19 cellular contexts compared by ENCODE assay signal in genomic region chr11:79066456-79067354, GRCh38.
A peak's percentile ranks its signal among the peaks of the same experiment; 100 is the strongest.
DNase-seq lines count a peak whose midpoint lies in the region; ATAC-seq, FAIRE-seq and TF ChIP-seq lines count a peak whose summit lies in the region.
"Had no signal": no experiment of that assay in that cellular context is flagged by ENCODE, and none has a peak within 500 bp of the region (broad histone marks: within the 10 kb centered on the region; RNA-seq: fewer than 3 reads in every experiment).

No MANE protein-coding gene starts in this region.

- no peak for ATAC-seq in left ventricle myocardium superior
- no peak for ATAC-seq in naive thymus-derived CD8-positive, alpha-beta T cell
- ATAC-seq: activated CD8-positive, alpha-beta memory T cell treated with anti-CD3 and anti-CD28 coated beads, Interleukin-2, amount 10 ng/mL, durations not matched to agents 7 days and 5 days; stimulated activated naive CD8-positive, alpha-beta T cell treated with anti-CD3 and anti-CD28 coated beads, Interleukin-15, amount 100 ng/mL, for 72 hours; T-cell had no signal

- no peaks in the 10 kb centered on the region for H3K9me3 ChIP-seq in cardiac muscle cell (ENCODE audit: low read depth)
- H3K9me3 ChIP-seq: ovary, Peyer's patch had no signal

- H3K4me1 ChIP-seq in cardiac muscle cell (ENCODE audit: low read depth): peaks cover 6% of the 10 kb centered on the region
- H3K4me1 ChIP-seq: Peyer's patch had no signal

- no peak overlapping the region for H3K27ac Mint-ChIP-seq in naive thymus-derived CD8-positive, alpha-beta T cell
- H3K27ac Mint-ChIP-seq in activated T-helper 2 cell treated with anti-CD3 and anti-CD28 coated beads, Interferon-gamma antibody, Interleukin-2, Interleukin-4, amounts not matched to agents 10 μg/mL and 5 μg/mL and 100 μg/mL, durations not matched to agents 14 hours and 24 hours and 36 hours: no peak overlapping the region
- H3K27ac Mint-ChIP-seq: activated CD8-positive, alpha-beta memory T cell treated with anti-CD3 and anti-CD28 coated beads, Interleukin-2, amount 10 ng/mL, durations not matched to agents 7 days and 5 days; stimulated activated naive CD8-positive, alpha-beta T cell treated with anti-CD3 and anti-CD28 coated beads, Interleukin-15, amount 100 ng/mL, for 72 hours; T-cell had no signal

- DNase-seq in cardiac muscle cell (ENCODE audit: low read depth in 1 of 2, low spot score in 1 of 2) (peak; percentile 43 to 51), left ventricle myocardium superior (no peak), ecto neural progenitor cell (ENCODE audit: low spot score) (peak; percentile 71), middle frontal gyrus (ENCODE audit: extremely low spot score, low spot score) (peak; percentile 5), RCC 7860 (ENCODE audit: low spot score) (no peak), GF-D8 (lab: John Stamatoyannopoulos, UW) (no peak)
- DNase-seq in naive thymus-derived CD8-positive, alpha-beta T cell: no peak
- DNase-seq in activated T-helper 2 cell treated with anti-CD3 and anti-CD28 coated beads, Interferon-gamma antibody, Interleukin-2, Interleukin-4, amounts not matched to agents 10 μg/mL and 5 μg/mL and 100 μg/mL, durations not matched to agents 14 hours and 24 hours and 36 hours (ENCODE audit: low spot score): no peak
- DNase-seq: activated CD4-positive, CD25-positive, alpha-beta regulatory T cell; activated CD8-positive, alpha-beta memory T cell treated with anti-CD3 and anti-CD28 coated beads, Interleukin-2, amount 10 ng/mL, durations not matched to agents 7 days and 5 days; activated naive CD4-positive, alpha-beta T cell; CD4-positive, CD25-positive, alpha-beta regulatory T cell; effector memory CD4-positive, alpha-beta T cell; NCI-H2029; ovary; Peyer's patch; stimulated activated CD4-positive, alpha-beta T cell treated with anti-CD3 and anti-CD28 coated beads, Interleukin-12 subunit alpha, Interleukin-12 subunit beta, amount 100 ng/mL, for 4 hours; stimulated activated naive CD8-positive, alpha-beta T cell treated with anti-CD3 and anti-CD28 coated beads, Interleukin-15, amount 100 ng/mL, for 72 hours; T-cell had no signal

- H3K27me3 ChIP-seq in cardiac muscle cell: no peaks in the 10 kb centered on the region
- H3K27me3 ChIP-seq: ovary, Peyer's patch had no signal

- no peaks in the 10 kb centered on the region for H3K9me3 Mint-ChIP-seq in naive thymus-derived CD8-positive, alpha-beta T cell
- H3K9me3 Mint-ChIP-seq in activated T-helper 2 cell treated with anti-CD3 and anti-CD28 coated beads, Interferon-gamma antibody, Interleukin-2, Interleukin-4, amounts not matched to agents 10 μg/mL and 5 μg/mL and 100 μg/mL, durations not matched to agents 14 hours and 24 hours and 36 hours: no peaks in the 10 kb centered on the region
- H3K9me3 Mint-ChIP-seq: CD4-positive, CD25-positive, alpha-beta regulatory T cell; stimulated activated naive CD8-positive, alpha-beta T cell treated with anti-CD3 and anti-CD28 coated beads, Interleukin-15, amount 100 ng/mL, for 72 hours; T-cell had no signal

- TF ChIP-seq CTCF in cardiac muscle cell (IDR thresholded peaks at IDR 0.05; ENCODE audit: low read depth, low read length): no peak

- peaks cover 0 to 6% (median 2%) of the 10 kb centered on the region in 4 donors for H3K4me1 Mint-ChIP-seq in naive thymus-derived CD8-positive, alpha-beta T cell
- H3K4me1 Mint-ChIP-seq in activated T-helper 2 cell treated with anti-CD3 and anti-CD28 coated beads, Interferon-gamma antibody, Interleukin-2, Interleukin-4, amounts not matched to agents 10 μg/mL and 5 μg/mL and 100 μg/mL, durations not matched to agents 14 hours and 24 hours and 36 hours (ENCODE audit: low read depth): no peaks in the 10 kb centered on the region
- H3K4me1 Mint-ChIP-seq: activated CD8-positive, alpha-beta memory T cell treated with anti-CD3 and anti-CD28 coated beads, Interleukin-2, amount 10 ng/mL, durations not matched to agents 7 days and 5 days; stimulated activated naive CD8-positive, alpha-beta T cell treated with anti-CD3 and anti-CD28 coated beads, Interleukin-15, amount 100 ng/mL, for 72 hours had no signal

- no peak overlapping the region for H3K4me3 ChIP-seq in cardiac muscle cell
- H3K4me3 ChIP-seq: ovary, Peyer's patch had no signal

- H3K27ac ChIP-seq in cardiac muscle cell: no peak overlapping the region
- H3K27ac ChIP-seq: ovary, Peyer's patch had no signal

- no peaks in the 10 kb centered on the region for H3K36me3 Mint-ChIP-seq in naive thymus-derived CD8-positive, alpha-beta T cell
- no peaks in the 10 kb centered on the region for H3K36me3 Mint-ChIP-seq in activated T-helper 2 cell treated with anti-CD3 and anti-CD28 coated beads, Interferon-gamma antibody, Interleukin-2, Interleukin-4, amounts not matched to agents 10 μg/mL and 5 μg/mL and 100 μg/mL, durations not matched to agents 14 hours and 24 hours and 36 hours (ENCODE audit: low read depth)
- H3K36me3 Mint-ChIP-seq: activated CD8-positive, alpha-beta memory T cell treated with anti-CD3 and anti-CD28 coated beads, Interleukin-2, amount 10 ng/mL, durations not matched to agents 7 days and 5 days; CD4-positive, CD25-positive, alpha-beta regulatory T cell; T-cell had no signal

- no peaks in the 10 kb centered on the region for H3K36me3 ChIP-seq in cardiac muscle cell
- H3K36me3 ChIP-seq: ovary, Peyer's patch had no signal

- no peak overlapping the region for H3K4me3 Mint-ChIP-seq in naive thymus-derived CD8-positive, alpha-beta T cell
- no peak overlapping the region for H3K4me3 Mint-ChIP-seq in activated T-helper 2 cell treated with anti-CD3 and anti-CD28 coated beads, Interferon-gamma antibody, Interleukin-2, Interleukin-4, amounts not matched to agents 10 μg/mL and 5 μg/mL and 100 μg/mL, durations not matched to agents 14 hours and 24 hours and 36 hours (ENCODE audit: low read depth)
- H3K4me3 Mint-ChIP-seq: activated CD8-positive, alpha-beta memory T cell treated with anti-CD3 and anti-CD28 coated beads, Interleukin-2, amount 10 ng/mL, durations not matched to agents 7 days and 5 days; CD4-positive, CD25-positive, alpha-beta regulatory T cell; stimulated activated naive CD8-positive, alpha-beta T cell treated with anti-CD3 and anti-CD28 coated beads, Interleukin-15, amount 100 ng/mL, for 72 hours; T-cell had no signal

- intact Hi-C loops in left ventricle myocardium superior (cut with micrococcal nuclease): no loop called here
- intact Hi-C loops in activated T-helper 2 cell treated with anti-CD3 and anti-CD28 coated beads, Interferon-gamma antibody, Interleukin-2, Interleukin-4, amounts not matched to agents 10 μg/mL and 5 μg/mL and 100 μg/mL, durations not matched to agents 14 hours and 24 hours and 36 hours (cut with micrococcal nuclease): no loop called here

- POLR2A ChIA-PET in naive thymus-derived CD8-positive, alpha-beta T cell (lab: Charles Lee): no interaction called here

- no peak for FAIRE-seq in RCC 7860 (lab: Jason Lieb, UNC)

- H3K27me3 Mint-ChIP-seq in naive thymus-derived CD8-positive, alpha-beta T cell: peaks cover 4 to 30% (median 10%) of the 10 kb centered on the region in 5 donors
- peaks cover 2% of the 10 kb centered on the region for H3K27me3 Mint-ChIP-seq in activated T-helper 2 cell treated with anti-CD3 and anti-CD28 coated beads, Interferon-gamma antibody, Interleukin-2, Interleukin-4, amounts not matched to agents 10 μg/mL and 5 μg/mL and 100 μg/mL, durations not matched to agents 14 hours and 24 hours and 36 hours (ENCODE audit: low read depth)
- H3K27me3 Mint-ChIP-seq: CD4-positive, CD25-positive, alpha-beta regulatory T cell; stimulated activated naive CD8-positive, alpha-beta T cell treated with anti-CD3 and anti-CD28 coated beads, Interleukin-15, amount 100 ng/mL, for 72 hours had no signal

Comparison
In these comparisons a context has a peak if more than half of its experiments do, and no peak if none do; other contexts are left out.
1. DNase-seq: peak in cardiac muscle cell (2 of 2), ecto neural progenitor cell (single experiment) and middle frontal gyrus (single experiment); none in left ventricle myocardium superior (single experiment), naive thymus-derived CD8-positive, alpha-beta T cell (0 of 10), RCC 7860 (single experiment), activated T-helper 2 cell treated with anti-CD3 and anti-CD28 coated beads, Interferon-gamma antibody, Interleukin-2, Interleukin-4, amounts not matched to agents 10 μg/mL and 5 μg/mL and 100 μg/mL, durations not matched to agents 14 hours and 24 hours and 36 hours (single experiment) and GF-D8 (single experiment).